Comparison of ENCODE assay signal across 32 cellular contexts in genomic region chr7:53398566-53398965, GRCh38.
"Had no signal": no experiment of that assay in that cellular context is flagged by ENCODE, and none has a peak within 500 bp of the region (broad histone marks: within the 10 kb centered on the region; RNA-seq: fewer than 3 reads in every experiment).

No MANE protein-coding gene starts in this region.

- H3K36me3 ChIP-seq: ascending aorta, cardiac muscle cell had no signal

- ATAC-seq: activated CD8-positive, alpha-beta T cell treated with anti-CD3 and anti-CD28 coated beads for 36 hours had no signal

- H3K27ac Mint-ChIP-seq: activated B cell treated with CpG ODN at 0.5 μM for 24 hours; activated CD8-positive, alpha-beta T cell treated with anti-CD3 and anti-CD28 coated beads for 36 hours; activated naive CD4-positive, alpha-beta T cell treated with anti-CD3 and anti-CD28 coated beads, Interleukin-2, amount 50 U/mL, for 24 hours; activated naive CD8-positive, alpha-beta T cell treated with anti-CD3 and anti-CD28 coated beads, Interleukin-2, amount 10 ng/mL, durations not matched to agents 7 days and 5 days; activated T-helper 2 cell treated with anti-CD3 and anti-CD28 coated beads, Interferon-gamma antibody, Interleukin-2, Interleukin-4, amounts not matched to agents 10 μg/mL and 5 μg/mL and 100 μg/mL, durations not matched to agents 14 hours and 24 hours and 36 hours had no signal

- H3K4me1 ChIP-seq: ascending aorta had no signal

- H3K36me3 Mint-ChIP-seq: activated naive CD4-positive, alpha-beta T cell treated with anti-CD3 and anti-CD28 coated beads, Interleukin-2, amount 50 U/mL, for 24 hours; activated naive CD8-positive, alpha-beta T cell treated with anti-CD3 and anti-CD28 coated beads, Interleukin-2, amount 10 ng/mL, durations not matched to agents 7 days and 5 days had no signal

- H3K27me3 Mint-ChIP-seq: activated B cell treated with CpG ODN at 0.5 μM for 24 hours; activated CD8-positive, alpha-beta T cell treated with anti-CD3 and anti-CD28 coated beads for 36 hours; activated naive CD4-positive, alpha-beta T cell treated with anti-CD3 and anti-CD28 coated beads, Interleukin-2, amount 50 U/mL, for 24 hours; activated naive CD8-positive, alpha-beta T cell treated with anti-CD3 and anti-CD28 coated beads, Interleukin-2, amount 10 ng/mL, durations not matched to agents 7 days and 5 days had no signal

- H3K4me3 ChIP-seq: ascending aorta, cardiac muscle cell, PC-9 had no signal

- H3K4me3 Mint-ChIP-seq: activated B cell treated with CpG ODN at 0.5 μM for 24 hours; activated CD8-positive, alpha-beta T cell treated with anti-CD3 and anti-CD28 coated beads for 36 hours; activated naive CD4-positive, alpha-beta T cell treated with anti-CD3 and anti-CD28 coated beads, Interleukin-2, amount 50 U/mL, for 24 hours; activated naive CD8-positive, alpha-beta T cell treated with anti-CD3 and anti-CD28 coated beads, Interleukin-2, amount 10 ng/mL, durations not matched to agents 7 days and 5 days had no signal

- H3K9me3 ChIP-seq: ascending aorta had no signal

- H3K4me1 Mint-ChIP-seq: activated B cell treated with CpG ODN at 0.5 μM for 24 hours; activated naive CD4-positive, alpha-beta T cell treated with anti-CD3 and anti-CD28 coated beads, Interleukin-2, amount 50 U/mL, for 24 hours; activated naive CD8-positive, alpha-beta T cell treated with anti-CD3 and anti-CD28 coated beads, Interleukin-2, amount 10 ng/mL, durations not matched to agents 7 days and 5 days had no signal

- H3K27ac ChIP-seq: ascending aorta, cardiac muscle cell, KMS-11, PC-9, VCaP had no signal

- DNase-seq: activated B cell treated with CpG ODN at 0.5 μM for 24 hours; activated CD4-positive, alpha-beta T cell treated with anti-CD3 and anti-CD28 coated beads for 4 hours; activated CD4-positive, alpha-beta T cell treated with anti-CD3 and anti-CD28 coated beads, Interleukin-2, amount 50 U/mL, for 4 hours; activated CD4-positive, CD25-positive, alpha-beta regulatory T cell treated with anti-CD3 and anti-CD28 coated beads, Interleukin-2, amount 50 U/mL, for 72 hours; activated CD8-positive, alpha-beta T cell treated with anti-CD3 and anti-CD28 coated beads for 36 hours; activated gamma-delta T cell; activated naive CD4-positive, alpha-beta T cell treated with Interleukin-2 at 50 U/mL for 16 hours; activated naive CD8-positive, alpha-beta T cell treated with anti-CD3 and anti-CD28 coated beads, Interleukin-2, amount 10 ng/mL, durations not matched to agents 7 days and 5 days; activated T-cell treated with anti-CD3 and anti-CD28 coated beads, Interleukin-2, amount 50 U/mL, for 1 hour; amygdala; MM.1S; MV-4-11; NCI-H1092; NCI-H1436 treated with DMSO at 0.1 percent for 48 hours; NCI-H1694 treated with DMSO at 0.1 percent for 48 hours; NCI-H2029; NCI-H510A; NCI-H526; NCI-H748 treated with DMSO at 0.1 percent for 48 hours; NK-92 treated with Interleukin-12 subunit alpha and Interleukin-12 subunit beta, amount 100 ng/mL, for 24 hours; PC-9; Right ventricle myocardium superior; SW 1271; T-helper 1 cell; T-helper 2 cell; T-helper 9 cell had no signal

- H3K27me3 ChIP-seq: ascending aorta, cardiac muscle cell had no signal
